Comparison of ENCODE assay signal across 8 cellular contexts in genomic region chr11:75352417-75353206, GRCh38. TPM values are rescaled to one million over a fixed set of nuclear protein-coding genes. Genes with fewer than 3 reads are reported as not detected.
DNase-seq lines count a peak whose midpoint lies in the region; ATAC-seq and TF ChIP-seq lines count a peak whose summit lies in the region.

No MANE protein-coding gene starts in this region.

- H3K4me1 ChIP-seq in rectal smooth muscle tissue (ENCODE audit: control insufficient read depth, insufficient read depth, low read length): peaks cover 22% of the 10 kb centered on the region

- H3K36me3 ChIP-seq in rectal smooth muscle tissue (ENCODE audit: control insufficient read depth, insufficient read depth, low read length): no peaks in the 10 kb centered on the region

- CTCF ChIA-PET in activated naive CD4-positive, alpha-beta T cell treated with anti-CD3 and anti-CD28 coated beads for 36 hours (lab: Charles Lee): interaction anchor here (0.6 to 2.3 kb wide), 7 partner anchors 9 to 173 kb away, joined by 3 to 11 read pairs (median 5); partner anchors contain the start of gene GDPD5

- TF ChIP-seq CTCF in fibroblast of the aortic adventitia (IDR thresholded peaks at IDR 0.05; ENCODE audit: insufficient read depth, low read length): no peak

- peak overlapping the region; percentile 84 for H3K4me3 Mint-ChIP-seq in activated naive CD4-positive, alpha-beta T cell treated with anti-CD3 and anti-CD28 coated beads for 36 hours

- peak overlapping the region; percentile 82 for H3K27ac ChIP-seq in rectal smooth muscle tissue (ENCODE audit: low read depth, low read length)

- no peak for ATAC-seq in GM18873 (IDR thresholded peaks at IDR 0.05; ENCODE audit: low FRiP score, unreplicated experiment)

- peaks cover 50% of the 10 kb centered on the region for H3K4me1 Mint-ChIP-seq in activated naive CD4-positive, alpha-beta T cell treated with anti-CD3 and anti-CD28 coated beads for 36 hours (ENCODE audit: low read depth)

- no peaks in the 10 kb centered on the region for H3K9me3 Mint-ChIP-seq in activated naive CD4-positive, alpha-beta T cell treated with anti-CD3 and anti-CD28 coated beads for 36 hours

- no peaks in the 10 kb centered on the region for H3K27me3 Mint-ChIP-seq in activated naive CD4-positive, alpha-beta T cell treated with anti-CD3 and anti-CD28 coated beads for 36 hours (ENCODE audit: low read depth)

- TF ChIP-seq POLR2A in erythroblast (IDR thresholded peaks at IDR 0.05; ENCODE audit: low read length): no peak

- H3K9ac ChIP-seq in rectal smooth muscle tissue (ENCODE audit: low read length): peak overlapping the region; percentile 16

- H3K27me3 ChIP-seq in rectal smooth muscle tissue (ENCODE audit: control insufficient read depth, insufficient read depth, low read length): no peaks in the 10 kb centered on the region

- H3K4me3 ChIP-seq in fibroblast of the aortic adventitia (ENCODE audit: low read depth, low read length) (peak overlapping the region; percentile 73), rectal smooth muscle tissue (ENCODE audit: low read length) (peak overlapping the region; percentile 76)

- no peak for DNase-seq in activated naive CD4-positive, alpha-beta T cell treated with anti-CD3 and anti-CD28 coated beads for 36 hours
- no peak for DNase-seq in activated naive CD4-positive, alpha-beta T cell treated with anti-CD3 and anti-CD28 coated beads, Interleukin-2, amount 50 U/mL, for 16 hours
- DNase-seq in T-helper 9 cell: peak; percentile 16
- no peak for DNase-seq in fibroblast of the aortic adventitia (ENCODE audit: low read depth)
- no peak for DNase-seq in erythroblast (lab: John Stamatoyannopoulos, UW)
- DNase-seq in AG20443 (ENCODE audit: low spot score): no peak

- H3K27ac Mint-ChIP-seq in activated naive CD4-positive, alpha-beta T cell treated with anti-CD3 and anti-CD28 coated beads for 36 hours: peak overlapping the region; percentile 19

- intact Hi-C loops in activated naive CD4-positive, alpha-beta T cell treated with anti-CD3 and anti-CD28 coated beads for 36 hours (cut with micrococcal nuclease): loop anchor here (1.0 to 2.0 kb wide), 3 partner anchors 24 to 72 kb away; no protein-coding TSS in a partner anchor

- H3K36me3 Mint-ChIP-seq in activated naive CD4-positive, alpha-beta T cell treated with anti-CD3 and anti-CD28 coated beads for 36 hours (ENCODE audit: low read depth): no peaks in the 10 kb centered on the region

RNA-seq across cellular contexts. Expression of gene ARRB1, which starts 1.2 kb away (rescaled TPM):
- total RNA-seq in activated naive CD4-positive, alpha-beta T cell treated with anti-CD3 and anti-CD28 coated beads for 36 hours: 10 to 100 TPM; 15.7 to 16.6 TPM
- 32.0 and 36.3 TPM in 2 replicates for total RNA-seq in fibroblast of the aortic adventitia (ENCODE audit: low replicate concordance)

RNA-seq across cellular contexts. Expression of gene RPS3, which starts 46.7 kb away (rescaled TPM):
- total RNA-seq in activated naive CD4-positive, alpha-beta T cell treated with anti-CD3 and anti-CD28 coated beads for 36 hours: 1,000 to 10,000 TPM; 5,069 to 5,116 TPM
- total RNA-seq in fibroblast of the aortic adventitia (ENCODE audit: low replicate concordance): 2,208 and 3,605 TPM in 2 replicates
